Comparison of ENCODE assay signal across 14 cellular contexts in genomic region chr17:42916388-42917235, GRCh38. TPM values are rescaled to one million over a fixed set of nuclear protein-coding genes. Genes with fewer than 3 reads are reported as not detected.
"Had no signal": no experiment of that assay in that cellular context is flagged by ENCODE, and none has a peak within 500 bp of the region (broad histone marks: within the 10 kb centered on the region; RNA-seq: fewer than 3 reads in every experiment).

No MANE protein-coding gene starts in this region.

RNA-seq across cellular contexts. Expression of gene G6PC1, which starts 16.0 kb away (rescaled TPM):
- total RNA-seq: activated B cell treated with CpG ODN at 0.5 μM for 24 hours; activated CD4-positive, alpha-beta memory T cell treated with anti-CD3 and anti-CD28 coated beads for 36 hours; activated CD4-positive, alpha-beta T cell treated with anti-CD3 and anti-CD28 coated beads, Interleukin-2, amount 10 ng/mL, durations not matched to agents 24 days and 14 days; activated CD8-positive, alpha-beta memory T cell treated with anti-CD3 and anti-CD28 coated beads for 36 hours; activated CD8-positive, alpha-beta T cell treated with anti-CD3 and anti-CD28 coated beads for 36 hours; activated naive CD4-positive, alpha-beta T cell treated with anti-CD3 and anti-CD28 coated beads for 36 hours; activated naive CD4-positive, alpha-beta T cell treated with anti-CD3 and anti-CD28 coated beads, Interleukin-2, amount 50 U/mL, for 72 hours; activated naive CD8-positive, alpha-beta T cell treated with anti-CD3 and anti-CD28 coated beads for 36 hours; activated T-cell treated with anti-CD3 and anti-CD28 coated beads, Interleukin-2, amount 50 U/mL, for 72 hours; activated T-helper 1 cell treated with anti-CD3 and anti-CD28 coated beads, Interleukin-12 subunit alpha, Interleukin-12 subunit beta, Interleukin-2, Interleukin-4 antibody, amounts not matched to agents 30 ng/mL and 10 ng/mL and 1 ng/mL, durations not matched to agents 14 hours and 24 hours and 36 hours; activated T-helper 17 cell treated with anti-CD3 and anti-CD28 coated beads, Interleukin-2, amount 50 U/mL, for 72 hours; aorta; astrocyte; breast epithelium had no signal
